In the genomic region with DNA sequence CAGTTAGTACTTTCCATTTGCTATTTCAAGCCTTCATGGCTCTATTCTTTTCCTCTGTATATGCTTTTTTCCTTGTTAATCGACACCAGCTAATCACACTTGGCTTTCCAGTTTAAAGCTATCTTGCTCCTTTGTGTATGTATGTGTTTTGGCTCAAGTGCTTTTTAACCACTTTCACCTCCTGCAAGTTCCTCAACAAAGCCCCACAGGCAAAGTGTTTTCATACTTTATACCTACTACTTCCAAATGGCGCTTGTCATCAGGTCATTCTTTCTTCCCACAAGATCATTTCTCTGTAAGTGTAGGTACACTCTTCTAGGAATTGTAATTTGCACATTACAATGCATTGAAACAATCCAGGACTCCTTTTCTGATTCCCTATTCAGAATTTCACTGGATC, we compare ENCODE assay signal across 26 cellular contexts.
DNase-seq lines count a peak whose midpoint lies in the region; ATAC-seq, FAIRE-seq and TF ChIP-seq lines count a peak whose summit lies in the region.
"Had no signal": no experiment of that assay in that cellular context is flagged by ENCODE, and none has a peak within 500 bp of the region (broad histone marks: within the 10 kb centered on the region; RNA-seq: fewer than 3 reads in every experiment).

No MANE protein-coding gene starts in this region.

- H3K27me3 ChIP-seq in Panc1 (ENCODE audit: control insufficient read depth, insufficient read depth, low read length) (no peaks in the 10 kb centered on the region), smooth muscle cell (ENCODE audit: low read depth) (peaks cover 60% of the 10 kb centered on the region), upper lobe of left lung (no peaks in the 10 kb centered on the region)
- H3K27me3 ChIP-seq: BE2C, MG63, Peyer's patch had no signal

- peaks cover 9% of the 10 kb centered on the region for H3F3A ChIP-seq in smooth muscle cell (ENCODE audit: low read depth)

- ATAC-seq in Panc1, result no peak
- no peak for ATAC-seq in GM21526 (IDR thresholded peaks at IDR 0.05; ENCODE audit: low FRiP score, unreplicated experiment)
- ATAC-seq in upper lobe of left lung (ENCODE audit: low FRiP score in 2 of 2), result no peak
- ATAC-seq: HCT116 had no signal

- H3K4me1 ChIP-seq in Panc1 (ENCODE audit: control insufficient read depth, insufficient read depth, low read length) (peaks cover 20% of the 10 kb centered on the region), smooth muscle cell (ENCODE audit: low read depth) (peaks cover 19% of the 10 kb centered on the region), upper lobe of left lung (no peaks in the 10 kb centered on the region)
- H3K4me1 ChIP-seq: BE2C, Peyer's patch had no signal

- TF ChIP-seq EP300 in upper lobe of left lung (IDR thresholded peaks at IDR 0.05), result no peak

- peak; percentile 67 for FAIRE-seq in H54 (lab: Jason Lieb, UNC)
- FAIRE-seq: GM12892, GM19239 had no signal

- no TSS peak for BruUV-seq in Panc1 (replicated peaks; lab: Mats Ljungman, UMichigan)

- in situ Hi-C loops in Panc1 (cut with HindIII; ENCODE audit: low pct_unique_long_range_greater_than_20kb, low sequenced_read_pairs), result no loop called here

- intact Hi-C loops in Panc1 (cut with micrococcal nuclease; ENCODE audit: unreplicated experiment), result no loop called here

- CTCF ChIA-PET in Panc1 (lab: Charles Lee), result no interaction called here

- H3K27ac ChIP-seq in Panc1 (ENCODE audit: low read length) (peak overlapping the region; percentile 74), smooth muscle cell (ENCODE audit: low read depth) (peak overlapping the region; percentile 25), upper lobe of left lung (no peak overlapping the region)
- H3K27ac ChIP-seq: 22Rv1, Peyer's patch had no signal

- H2AFZ ChIP-seq in smooth muscle cell (ENCODE audit: low read depth), result no peak overlapping the region

- TF ChIP-seq POLR2A in H54 (IDR thresholded peaks at IDR 0.05; ENCODE audit: low read depth, low read length) (no peak), upper lobe of left lung (IDR thresholded peaks at IDR 0.05) (no peak)

- DNase-seq in NCI-H1417 (lab: John Stamatoyannopoulos, UW), result peak in 2 of 3 experiments; percentile 0 to 8
- no peak for DNase-seq in NCI-H1417 treated with DMSO at 0.1 percent for 48 hours (lab: John Stamatoyannopoulos, UW)
- no peak for DNase-seq in H54 (ENCODE audit: insufficient read length, low spot score)
- no peak for DNase-seq in Panc1 (ENCODE audit: low read depth, low spot score)
- DNase-seq in smooth muscle cell (lab: John Stamatoyannopoulos, UW; ENCODE audit: unreplicated experiment), result no peak
- DNase-seq in upper lobe of left lung, result no peak
- DNase-seq: BE2C, Calu3, DMS153, DND-41, IMR-90, KG1, MG63, NCI-H1105 treated with DMSO at 0.1 percent for 48 hours, NCI-H1694, NCI-H2171 treated with DMSO at 0.1 percent for 48 hours, NCI-H345, NCI-H510A treated with DMSO at 0.1 percent for 48 hours, NCI-H748 treated with DMSO at 0.1 percent for 48 hours, Peyer's patch, SK-N-SH had no signal

- H3K4me3 ChIP-seq in Panc1 (ENCODE audit: low read depth in 2 of 2, low read length in 2 of 2) (no peak overlapping the region), smooth muscle cell (no peak overlapping the region), upper lobe of left lung (no peak overlapping the region)
- H3K4me3 ChIP-seq: Peyer's patch had no signal

- H3K36me3 ChIP-seq in Panc1 (ENCODE audit: control insufficient read depth, insufficient read depth, low read length) (no peaks in the 10 kb centered on the region), smooth muscle cell (ENCODE audit: low read depth) (no peaks in the 10 kb centered on the region), upper lobe of left lung (no peaks in the 10 kb centered on the region)
- H3K36me3 ChIP-seq: BE2C, MG63, Peyer's patch had no signal

- POLR2A ChIA-PET in Panc1 (lab: Charles Lee), result no interaction called here

- H3K9me3 ChIP-seq in Panc1 (ENCODE audit: control insufficient read depth, insufficient read depth, low read depth, low read length), result no peaks in the 10 kb centered on the region
- no peaks in the 10 kb centered on the region for H3K9me3 ChIP-seq in smooth muscle cell (replicated peaks; ENCODE audit: low read depth)
- no peaks in the 10 kb centered on the region for H3K9me3 ChIP-seq in upper lobe of left lung
- H3K9me3 ChIP-seq: BE2C, MG63, Peyer's patch, SK-N-SH had no signal

- WGBS in smooth muscle cell (ENCODE audit: low lambda C conversion rate), result 57% methylated on average over 2 of the region's 2 CpGs
- 66 to 69% methylated on average over 2 of the region's 2 CpGs for WGBS in upper lobe of left lung, 2 donors

- H3K9ac ChIP-seq in smooth muscle cell (ENCODE audit: low read depth), result no peak overlapping the region
- H3K9ac ChIP-seq: SK-N-SH had no signal

- peak overlapping the region; percentile 76 for H3K4me2 ChIP-seq in smooth muscle cell
- H3K4me2 ChIP-seq: SK-N-SH had no signal

- H4K20me1 ChIP-seq in smooth muscle cell (ENCODE audit: low read depth), result no peaks in the 10 kb centered on the region

- no peaks in the 10 kb centered on the region for H3K79me2 ChIP-seq in smooth muscle cell (ENCODE audit: low read depth)

- no peak for TF ChIP-seq CTCF in Panc1 (IDR thresholded peaks at IDR 0.05)
- TF ChIP-seq CTCF in smooth muscle cell (IDR thresholded peaks at IDR 0.05; ENCODE audit: borderline replicate concordance, insufficient read depth, poor library complexity, severe bottlenecking), result no peak
- TF ChIP-seq CTCF in upper lobe of left lung (IDR thresholded peaks at IDR 0.05), result no peak

Comparison
In these comparisons a context has a peak if more than half of its experiments do, and no peak if none do; other contexts are left out.
1. DNase-seq: peak in NCI-H1417 (2 of 3); none in NCI-H1417 treated with DMSO at 0.1 percent for 48 hours (single experiment), H54 (single experiment), Panc1 (single experiment), smooth muscle cell (single experiment) and upper lobe of left lung (0 of 2).
2. H3K27ac ChIP-seq: peak in Panc1 (single experiment) and smooth muscle cell (single experiment); none in upper lobe of left lung (0 of 4).